2 cellular contexts compared by ENCODE assay signal in the genomic region with DNA sequence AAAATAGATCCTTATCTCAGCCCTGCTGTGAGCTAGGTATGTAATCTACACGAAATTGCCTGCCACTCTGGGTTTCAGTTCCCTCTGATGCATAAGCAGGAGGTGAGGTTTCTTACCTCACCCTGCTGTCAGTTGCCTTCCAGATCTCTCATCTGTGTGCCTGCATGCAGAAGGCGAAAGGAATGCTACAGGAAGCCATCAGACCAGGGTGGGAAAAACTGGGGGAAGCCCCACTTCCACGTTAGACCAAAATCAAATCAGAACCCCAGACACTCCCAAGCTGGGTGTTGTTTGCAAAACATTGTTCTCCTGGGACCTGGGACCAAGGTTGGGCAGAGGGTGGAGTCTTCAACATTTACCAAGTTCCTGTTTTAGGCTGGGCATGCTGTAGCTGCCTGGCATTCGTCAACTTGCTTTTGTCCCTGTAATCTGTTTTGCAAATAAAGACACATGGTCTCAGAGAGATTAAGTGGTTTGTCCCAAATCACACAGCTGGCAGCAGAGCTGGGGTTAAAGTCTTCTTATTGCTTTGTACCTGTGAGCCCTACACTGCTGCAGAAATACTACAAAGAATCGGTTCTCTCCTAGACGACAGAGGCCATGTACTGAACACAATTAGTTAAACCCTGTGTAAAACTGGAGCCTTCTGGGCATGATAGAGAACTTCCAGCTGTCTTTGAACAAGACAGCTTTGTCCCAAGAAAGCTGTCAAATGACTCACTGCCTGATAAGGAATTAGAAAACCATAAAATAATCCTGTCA.
TF ChIP-seq lines count a peak whose summit lies in the region.

No MANE protein-coding gene starts in this region.

TF ChIP-seq in IMR-90, 13 proteins besides CTCF, POLR2A, EP300 and RAD21:
- TF ChIP-seq FOS (IDR thresholded peaks at IDR 0.05; ENCODE audit: low read depth, low read length), result no peak
- TF ChIP-seq NFE2L2 (IDR thresholded peaks at IDR 0.05; ENCODE audit: low read depth, low read length), result no peak
- TF ChIP-seq RFX5 (IDR thresholded peaks at IDR 0.05; ENCODE audit: low read depth, low read length), result no peak
- no peak for TF ChIP-seq CHD1 (IDR thresholded peaks at IDR 0.05; ENCODE audit: low read depth, low read length)
- TF ChIP-seq MXI1 (IDR thresholded peaks at IDR 0.05; ENCODE audit: borderline replicate concordance, low read depth, low read length), result no peak
- no peak for TF ChIP-seq MAZ (IDR thresholded peaks at IDR 0.05; ENCODE audit: borderline replicate concordance, low read depth, low read length)
- no peak for TF ChIP-seq BHLHE40 (IDR thresholded peaks at IDR 0.05; ENCODE audit: low read depth, low read length)
- TF ChIP-seq, protein P1, sequence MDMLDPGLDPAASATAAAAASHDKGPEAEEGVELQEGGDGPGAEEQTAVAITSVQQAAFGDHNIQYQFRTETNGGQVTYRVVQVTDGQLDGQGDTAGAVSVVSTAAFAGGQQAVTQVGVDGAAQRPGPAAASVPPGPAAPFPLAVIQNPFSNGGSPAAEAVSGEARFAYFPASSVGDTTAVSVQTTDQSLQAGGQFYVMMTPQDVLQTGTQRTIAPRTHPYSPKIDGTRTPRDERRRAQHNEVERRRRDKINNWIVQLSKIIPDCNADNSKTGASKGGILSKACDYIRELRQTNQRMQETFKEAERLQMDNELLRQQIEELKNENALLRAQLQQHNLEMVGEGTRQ (IDR thresholded peaks at IDR 0.05; ENCODE audit: low read depth, low read length), result no peak
- no peak for TF ChIP-seq MAFK (IDR thresholded peaks at IDR 0.05; ENCODE audit: low read depth, low read length)
- no peak for TF ChIP-seq SMC3 (IDR thresholded peaks at IDR 0.05; ENCODE audit: low read depth, low read length)
- TF ChIP-seq, protein P2, sequence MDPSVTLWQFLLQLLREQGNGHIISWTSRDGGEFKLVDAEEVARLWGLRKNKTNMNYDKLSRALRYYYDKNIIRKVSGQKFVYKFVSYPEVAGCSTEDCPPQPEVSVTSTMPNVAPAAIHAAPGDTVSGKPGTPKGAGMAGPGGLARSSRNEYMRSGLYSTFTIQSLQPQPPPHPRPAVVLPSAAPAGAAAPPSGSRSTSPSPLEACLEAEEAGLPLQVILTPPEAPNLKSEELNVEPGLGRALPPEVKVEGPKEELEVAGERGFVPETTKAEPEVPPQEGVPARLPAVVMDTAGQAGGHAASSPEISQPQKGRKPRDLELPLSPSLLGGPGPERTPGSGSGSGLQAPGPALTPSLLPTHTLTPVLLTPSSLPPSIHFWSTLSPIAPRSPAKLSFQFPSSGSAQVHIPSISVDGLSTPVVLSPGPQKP (IDR thresholded peaks at IDR 0.05; ENCODE audit: borderline replicate concordance, low read depth, low read length), result no peak
- TF ChIP-seq CEBPB (IDR thresholded peaks at IDR 0.05; ENCODE audit: low read depth, low read length), result no peak
- no peak for TF ChIP-seq RCOR1 (IDR thresholded peaks at IDR 0.05; ENCODE audit: insufficient replicate concordance, low read length)

TF ChIP-seq in SK-N-SH, 30 proteins besides CTCF, POLR2A, EP300 and RAD21:
- TF ChIP-seq ELF1 (IDR thresholded peaks at IDR 0.05) (no peak), YY1 (IDR thresholded peaks at IDR 0.05; ENCODE audit: low read depth) (no peak), NFIC (IDR thresholded peaks at IDR 0.05; ENCODE audit: borderline replicate concordance) (no peak), TAF1 (IDR thresholded peaks at IDR 0.05; ENCODE audit: borderline replicate concordance, low read depth, low read length) (no peak), TEAD4 (IDR thresholded peaks at IDR 0.05; ENCODE audit: borderline replicate concordance, insufficient read depth) (no peak), GABPA (IDR thresholded peaks at IDR 0.05; ENCODE audit: low read depth) (no peak), EZH2phosphoT487 (IDR thresholded peaks at IDR 0.05; ENCODE audit: borderline replicate concordance, low read depth) (no peak), SMC3 (IDR thresholded peaks at IDR 0.05; ENCODE audit: low read depth, low read length) (no peak), FOXM1 (IDR thresholded peaks at IDR 0.05; ENCODE audit: low read depth) (no peak), TCF12 (IDR thresholded peaks at IDR 0.05) (no peak), NRF1 (IDR thresholded peaks at IDR 0.05; ENCODE audit: low read depth, low read length) (no peak), SIN3A (IDR thresholded peaks at IDR 0.05; ENCODE audit: borderline replicate concordance, low read depth, low read length) (no peak), MEF2A (IDR thresholded peaks at IDR 0.05; ENCODE audit: borderline replicate concordance, low read depth) (no peak), GATA2 (CRISPR knock-in tag; IDR thresholded peaks at IDR 0.05) (no peak), RFX5 (IDR thresholded peaks at IDR 0.05; ENCODE audit: low read length) (no peak)
- TF ChIP-seq, protein P3, sequence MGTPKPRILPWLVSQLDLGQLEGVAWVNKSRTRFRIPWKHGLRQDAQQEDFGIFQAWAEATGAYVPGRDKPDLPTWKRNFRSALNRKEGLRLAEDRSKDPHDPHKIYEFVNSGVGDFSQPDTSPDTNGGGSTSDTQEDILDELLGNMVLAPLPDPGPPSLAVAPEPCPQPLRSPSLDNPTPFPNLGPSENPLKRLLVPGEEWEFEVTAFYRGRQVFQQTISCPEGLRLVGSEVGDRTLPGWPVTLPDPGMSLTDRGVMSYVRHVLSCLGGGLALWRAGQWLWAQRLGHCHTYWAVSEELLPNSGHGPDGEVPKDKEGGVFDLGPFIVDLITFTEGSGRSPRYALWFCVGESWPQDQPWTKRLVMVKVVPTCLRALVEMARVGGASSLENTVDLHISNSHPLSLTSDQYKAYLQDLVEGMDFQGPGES (IDR thresholded peaks at IDR 0.05; ENCODE audit: low read depth, low read length), result no peak
- TF ChIP-seq, protein P4, sequence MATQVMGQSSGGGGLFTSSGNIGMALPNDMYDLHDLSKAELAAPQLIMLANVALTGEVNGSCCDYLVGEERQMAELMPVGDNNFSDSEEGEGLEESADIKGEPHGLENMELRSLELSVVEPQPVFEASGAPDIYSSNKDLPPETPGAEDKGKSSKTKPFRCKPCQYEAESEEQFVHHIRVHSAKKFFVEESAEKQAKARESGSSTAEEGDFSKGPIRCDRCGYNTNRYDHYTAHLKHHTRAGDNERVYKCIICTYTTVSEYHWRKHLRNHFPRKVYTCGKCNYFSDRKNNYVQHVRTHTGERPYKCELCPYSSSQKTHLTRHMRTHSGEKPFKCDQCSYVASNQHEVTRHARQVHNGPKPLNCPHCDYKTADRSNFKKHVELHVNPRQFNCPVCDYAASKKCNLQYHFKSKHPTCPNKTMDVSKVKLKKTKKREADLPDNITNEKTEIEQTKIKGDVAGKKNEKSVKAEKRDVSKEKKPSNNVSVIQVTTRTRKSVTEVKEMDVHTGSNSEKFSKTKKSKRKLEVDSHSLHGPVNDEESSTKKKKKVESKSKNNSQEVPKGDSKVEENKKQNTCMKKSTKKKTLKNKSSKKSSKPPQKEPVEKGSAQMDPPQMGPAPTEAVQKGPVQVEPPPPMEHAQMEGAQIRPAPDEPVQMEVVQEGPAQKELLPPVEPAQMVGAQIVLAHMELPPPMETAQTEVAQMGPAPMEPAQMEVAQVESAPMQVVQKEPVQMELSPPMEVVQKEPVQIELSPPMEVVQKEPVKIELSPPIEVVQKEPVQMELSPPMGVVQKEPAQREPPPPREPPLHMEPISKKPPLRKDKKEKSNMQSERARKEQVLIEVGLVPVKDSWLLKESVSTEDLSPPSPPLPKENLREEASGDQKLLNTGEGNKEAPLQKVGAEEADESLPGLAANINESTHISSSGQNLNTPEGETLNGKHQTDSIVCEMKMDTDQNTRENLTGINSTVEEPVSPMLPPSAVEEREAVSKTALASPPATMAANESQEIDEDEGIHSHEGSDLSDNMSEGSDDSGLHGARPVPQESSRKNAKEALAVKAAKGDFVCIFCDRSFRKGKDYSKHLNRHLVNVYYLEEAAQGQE (IDR thresholded peaks at IDR 0.05; ENCODE audit: low read depth, low read length), result no peak
- TF ChIP-seq, protein P5, sequence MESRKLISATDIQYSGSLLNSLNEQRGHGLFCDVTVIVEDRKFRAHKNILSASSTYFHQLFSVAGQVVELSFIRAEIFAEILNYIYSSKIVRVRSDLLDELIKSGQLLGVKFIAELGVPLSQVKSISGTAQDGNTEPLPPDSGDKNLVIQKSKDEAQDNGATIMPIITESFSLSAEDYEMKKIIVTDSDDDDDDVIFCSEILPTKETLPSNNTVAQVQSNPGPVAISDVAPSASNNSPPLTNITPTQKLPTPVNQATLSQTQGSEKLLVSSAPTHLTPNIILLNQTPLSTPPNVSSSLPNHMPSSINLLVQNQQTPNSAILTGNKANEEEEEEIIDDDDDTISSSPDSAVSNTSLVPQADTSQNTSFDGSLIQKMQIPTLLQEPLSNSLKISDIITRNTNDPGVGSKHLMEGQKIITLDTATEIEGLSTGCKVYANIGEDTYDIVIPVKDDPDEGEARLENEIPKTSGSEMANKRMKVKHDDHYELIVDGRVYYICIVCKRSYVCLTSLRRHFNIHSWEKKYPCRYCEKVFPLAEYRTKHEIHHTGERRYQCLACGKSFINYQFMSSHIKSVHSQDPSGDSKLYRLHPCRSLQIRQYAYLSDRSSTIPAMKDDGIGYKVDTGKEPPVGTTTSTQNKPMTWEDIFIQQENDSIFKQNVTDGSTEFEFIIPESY (IDR thresholded peaks at IDR 0.05; ENCODE audit: borderline replicate concordance, low read depth), result no peak
- TF ChIP-seq, protein P6, sequence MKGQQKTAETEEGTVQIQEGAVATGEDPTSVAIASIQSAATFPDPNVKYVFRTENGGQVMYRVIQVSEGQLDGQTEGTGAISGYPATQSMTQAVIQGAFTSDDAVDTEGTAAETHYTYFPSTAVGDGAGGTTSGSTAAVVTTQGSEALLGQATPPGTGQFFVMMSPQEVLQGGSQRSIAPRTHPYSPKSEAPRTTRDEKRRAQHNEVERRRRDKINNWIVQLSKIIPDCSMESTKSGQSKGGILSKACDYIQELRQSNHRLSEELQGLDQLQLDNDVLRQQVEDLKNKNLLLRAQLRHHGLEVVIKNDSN (IDR thresholded peaks at IDR 0.05; ENCODE audit: borderline replicate concordance, low read depth), result no peak
- TF ChIP-seq, protein P1 (IDR thresholded peaks at IDR 0.05; ENCODE audit: borderline replicate concordance, low read depth, low read length), result no peak
